Comparison of ENCODE assay signal across 8 cellular contexts in the genomic region with DNA sequence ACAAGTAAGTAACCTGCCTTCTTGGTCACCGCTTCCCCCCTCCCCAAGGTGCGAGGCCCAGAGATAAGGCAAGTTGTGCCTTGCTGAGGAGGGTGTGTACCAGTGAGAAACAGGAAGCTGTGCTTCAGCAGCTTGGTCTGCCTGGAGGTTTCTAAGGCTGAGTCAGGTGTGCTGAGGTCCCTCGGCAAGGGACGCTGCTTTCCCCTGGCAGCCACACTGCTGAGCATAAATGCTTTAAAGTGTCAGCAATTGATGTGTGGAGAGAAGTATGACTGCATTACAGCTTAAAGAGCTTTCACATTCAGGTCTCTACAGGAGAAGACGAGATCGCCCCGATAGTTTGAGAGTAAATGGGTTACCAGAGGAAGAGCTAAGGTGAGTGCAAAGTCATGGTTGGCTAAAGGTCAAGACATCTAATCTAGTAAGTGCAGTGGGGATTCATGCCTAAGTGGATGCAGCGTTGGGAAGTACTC.
DNase-seq lines count a peak whose midpoint lies in the region; ATAC-seq and TF ChIP-seq lines count a peak whose summit lies in the region.

No MANE protein-coding gene starts in this region.

- H3K36me3 ChIP-seq in duodenal mucosa (ENCODE audit: control insufficient read depth in 1 of 2, insufficient read depth in 2 of 2, low read length in 2 of 2) (no peaks in the 10 kb centered on the region), thyroid gland (no peaks in the 10 kb centered on the region)

- WGBS in thyroid gland, 2 donors = 33 to 47% methylated on average over 8 of the region's 8 CpGs

- no peaks in the 10 kb centered on the region for H3K36me3 Mint-ChIP-seq in naive thymus-derived CD8-positive, alpha-beta T cell

- peaks cover 18 to 75% (median 65%) of the 10 kb centered on the region in 4 donors for H3K4me1 Mint-ChIP-seq in naive thymus-derived CD8-positive, alpha-beta T cell

- H3K27me3 Mint-ChIP-seq in naive thymus-derived CD8-positive, alpha-beta T cell = no peaks in the 10 kb centered on the region

- ATAC-seq in GM18502 (IDR thresholded peaks at IDR 0.05; ENCODE audit: poor library complexity, unreplicated experiment) (peak; percentile 100), HG02610 (IDR thresholded peaks at IDR 0.05; ENCODE audit: unreplicated experiment) (peak; percentile 99)
- ATAC-seq in naive thymus-derived CD8-positive, alpha-beta T cell = peak; percentile 97

- H3K4me1 ChIP-seq in duodenal mucosa (ENCODE audit: control insufficient read depth in 1 of 2, insufficient read depth in 2 of 2, low read length in 2 of 2) (peaks cover 24 to 45% of the 10 kb centered on the region in 2 donors), thyroid gland (peaks cover 52 to 59% of the 10 kb centered on the region in 2 donors)

- no peaks in the 10 kb centered on the region for H3K9me3 ChIP-seq in duodenal mucosa (ENCODE audit: control insufficient read depth in 1 of 2, low read length in 2 of 2)
- H3K9me3 ChIP-seq in thyroid gland = no peaks in the 10 kb centered on the region

- no peak for TF ChIP-seq CTCF in thyroid gland (IDR thresholded peaks at IDR 0.05)

- H3K4me3 ChIP-seq in duodenal mucosa (ENCODE audit: low read depth in 1 of 2, low read length in 2 of 2) = peak overlapping the region; percentile 62 to 70
- H3K4me3 ChIP-seq in thyroid gland (replicated peaks in 1 of 3) = peak overlapping the region in 1 of 3 donors; percentile 7

- H3K27me3 ChIP-seq in duodenal mucosa (ENCODE audit: control insufficient read depth in 1 of 2, insufficient read depth in 2 of 2, low read length in 2 of 2) (no peaks in the 10 kb centered on the region), thyroid gland (no peaks in the 10 kb centered on the region)

- TF ChIP-seq POLR2A in thyroid gland (IDR thresholded peaks at IDR 0.05) = peak in 1 of 2 donors; percentile 41

- peak overlapping the region; percentile 83 to 97 (median 92) for H3K27ac Mint-ChIP-seq in naive thymus-derived CD8-positive, alpha-beta T cell

- intact Hi-C loops in thyroid gland (cut with DNase I) = no loop called here

- H3K27ac ChIP-seq in duodenal mucosa (ENCODE audit: low read depth, low read length) (peak overlapping the region; percentile 6), thyroid gland (peak overlapping the region; percentile 56 to 80 (median 76))

- H3K4me3 Mint-ChIP-seq in naive thymus-derived CD8-positive, alpha-beta T cell = peak overlapping the region; percentile 76 to 91 (median 86)

- DNase-seq in NCI-H128 (lab: John Stamatoyannopoulos, UW; ENCODE audit: unreplicated experiment) (peak; percentile 21), thyroid gland (peak; percentile 73 to 74), hepatic stellate cell (ENCODE audit: low spot score) (no peak)
- peak; percentile 64 for DNase-seq in activated CD4-positive, CD25-positive, alpha-beta regulatory T cell treated with anti-CD3 and anti-CD28 coated beads, Interleukin-2, amount 50 U/mL, for 72 hours
- DNase-seq in naive thymus-derived CD8-positive, alpha-beta T cell = peak; percentile 38 to 82 (median 67)

- POLR2A ChIA-PET in naive thymus-derived CD8-positive, alpha-beta T cell (lab: Charles Lee) = interaction anchor here (0.7 to 1.6 kb wide), 6 partner anchors 8 to 87 kb away, joined by 3 to 7 read pairs (median 4); a partner anchor contains a TSS

- peak overlapping the region; percentile 21 to 45 for H3K9ac ChIP-seq in duodenal mucosa (ENCODE audit: low read depth in 1 of 2, low read length in 2 of 2)

- H3K9me3 Mint-ChIP-seq in naive thymus-derived CD8-positive, alpha-beta T cell = no peaks in the 10 kb centered on the region
